In the genomic region with DNA sequence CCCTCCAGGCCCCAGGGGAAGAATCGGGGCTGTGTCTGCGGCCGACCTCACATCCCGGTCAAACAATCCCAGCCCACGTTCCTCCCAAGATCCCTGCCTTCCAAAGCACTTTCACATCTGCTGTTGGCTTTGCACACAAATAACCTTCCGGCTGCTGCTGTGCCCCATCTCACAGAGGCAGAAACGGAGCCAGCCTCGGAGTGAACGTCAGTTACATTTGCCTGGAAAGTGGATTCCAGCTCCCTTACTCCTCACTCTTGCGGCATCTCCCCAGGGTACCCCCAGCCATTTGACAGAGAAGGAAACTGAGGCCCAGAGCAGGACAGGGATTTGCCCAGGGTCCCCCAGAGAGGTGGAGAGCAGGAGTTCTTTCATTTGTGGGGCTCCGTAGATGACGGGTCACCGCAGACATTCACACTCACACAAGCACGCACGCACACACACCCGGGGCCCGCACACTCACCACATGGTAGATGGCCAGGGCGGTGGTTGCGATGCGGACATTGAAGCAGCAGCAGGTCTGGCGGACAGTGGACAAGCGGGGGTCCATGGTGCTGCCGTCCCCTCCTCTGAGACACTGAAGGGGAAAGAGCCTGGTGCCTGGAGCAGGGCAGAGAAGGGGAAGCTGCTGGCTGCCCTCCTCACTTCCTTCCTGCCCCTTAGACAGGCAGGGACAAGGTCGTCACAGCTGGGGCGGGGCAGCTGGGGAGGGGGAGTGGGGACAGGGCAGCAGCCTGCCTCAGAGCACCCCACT, we compare ENCODE assay signal across 8 cellular contexts. TPM values are rescaled to one million over a fixed set of nuclear protein-coding genes. Genes with fewer than 3 reads are reported as not detected.
A peak's percentile ranks its signal among the peaks of the same experiment; 100 is the strongest.
DNase-seq lines count a peak whose midpoint lies in the region; ATAC-seq and TF ChIP-seq lines count a peak whose summit lies in the region.

A gene with protein sequence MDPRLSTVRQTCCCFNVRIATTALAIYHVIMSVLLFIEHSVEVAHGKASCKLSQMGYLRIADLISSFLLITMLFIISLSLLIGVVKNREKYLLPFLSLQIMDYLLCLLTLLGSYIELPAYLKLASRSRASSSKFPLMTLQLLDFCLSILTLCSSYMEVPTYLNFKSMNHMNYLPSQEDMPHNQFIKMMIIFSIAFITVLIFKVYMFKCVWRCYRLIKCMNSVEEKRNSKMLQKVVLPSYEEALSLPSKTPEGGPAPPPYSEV (minus strand): TSS at position 579 of the 754 bp plus-strand sequence. CDS start 29 bp downstream, at position 550.

- peaks cover 4% of the 10 kb centered on the region for H3K27me3 Mint-ChIP-seq in CD4-positive, CD25-positive, alpha-beta regulatory T cell
- no peaks in the 10 kb centered on the region for H3K27me3 Mint-ChIP-seq in activated naive CD4-positive, alpha-beta T cell treated with anti-CD3 and anti-CD28 coated beads, Interleukin-2, amount 10 ng/mL, durations not matched to agents 7 days and 5 days

- H3K9me3 Mint-ChIP-seq in CD4-positive, CD25-positive, alpha-beta regulatory T cell = no peaks in the 10 kb centered on the region
- H3K9me3 Mint-ChIP-seq in activated naive CD4-positive, alpha-beta T cell treated with anti-CD3 and anti-CD28 coated beads, Interleukin-2, amount 10 ng/mL, durations not matched to agents 7 days and 5 days = no peaks in the 10 kb centered on the region

- H3K27ac ChIP-seq in CD4-positive, CD25-positive, alpha-beta regulatory T cell (ENCODE audit: insufficient read depth, low read length, poor library complexity, severe bottlenecking) = peak within 1 kb of the TSS; percentile 94
- peak within 1 kb of the TSS; percentile 15 to 99 (median 62) for H3K27ac ChIP-seq in heart right ventricle

- 46 to 53% methylated on average over 25 of the region's 25 CpGs for WGBS in heart right ventricle, 2 donors

- peaks cover 14% of the 10 kb centered on the region for H3K36me3 Mint-ChIP-seq in CD4-positive, CD25-positive, alpha-beta regulatory T cell
- peaks cover 45% of the 10 kb centered on the region for H3K36me3 Mint-ChIP-seq in activated naive CD4-positive, alpha-beta T cell treated with anti-CD3 and anti-CD28 coated beads, Interleukin-2, amount 10 ng/mL, durations not matched to agents 7 days and 5 days

- H3K9me3 ChIP-seq in CD4-positive, CD25-positive, alpha-beta regulatory T cell (ENCODE audit: control insufficient read depth in 2 of 2, low read length in 2 of 2) = no peaks in the 10 kb centered on the region
- H3K9me3 ChIP-seq in heart right ventricle = no peaks in the 10 kb centered on the region

- peak within 1 kb of the TSS; percentile 97 to 98 (median 98) for H3K27ac Mint-ChIP-seq in CD4-positive, CD25-positive, alpha-beta regulatory T cell
- H3K27ac Mint-ChIP-seq in activated naive CD4-positive, alpha-beta T cell treated with anti-CD3 and anti-CD28 coated beads, Interleukin-2, amount 10 ng/mL, durations not matched to agents 7 days and 5 days = peak within 1 kb of the TSS; percentile 96

- H3K4me3 Mint-ChIP-seq in CD4-positive, CD25-positive, alpha-beta regulatory T cell = peak within 1 kb of the TSS; percentile 94 to 99 (median 98)
- peak within 1 kb of the TSS; percentile 98 for H3K4me3 Mint-ChIP-seq in activated naive CD4-positive, alpha-beta T cell treated with anti-CD3 and anti-CD28 coated beads, Interleukin-2, amount 10 ng/mL, durations not matched to agents 7 days and 5 days

- peak; percentile 59 to 72 (median 61) for DNase-seq in CD4-positive, CD25-positive, alpha-beta regulatory T cell
- DNase-seq in OCI-M1 (lab: John Stamatoyannopoulos, UW) = peak; percentile 73
- peak; percentile 80 for DNase-seq in activated naive CD4-positive, alpha-beta T cell treated with anti-CD3 and anti-CD28 coated beads, Interleukin-2, amount 10 ng/mL, durations not matched to agents 7 days and 5 days
- peak; percentile 50 to 65 for DNase-seq in heart right ventricle
- DNase-seq in stimulated activated CD4-positive, alpha-beta T cell treated with anti-CD3 and anti-CD28 coated beads, Interleukin-1b, Interleukin-23, amount 100 ng/mL, for 48 hours = peak; percentile 48
- no peak for DNase-seq in cerebellum (ENCODE audit: low spot score)
- no peak for DNase-seq in NCI-H510A (lab: John Stamatoyannopoulos, UW)
- DNase-seq in DMS153 (lab: John Stamatoyannopoulos, UW) = no peak

- peak within 1 kb of the TSS; percentile 97 for H3K4me3 ChIP-seq in CD4-positive, CD25-positive, alpha-beta regulatory T cell (ENCODE audit: low read depth, low read length)
- H3K4me3 ChIP-seq in heart right ventricle = peak within 1 kb of the TSS; percentile 14 to 73 (median 40)

- peaks cover 29 to 89% (median 56%) of the 10 kb centered on the region in 4 donors for H3K4me1 Mint-ChIP-seq in CD4-positive, CD25-positive, alpha-beta regulatory T cell
- peaks cover 82% of the 10 kb centered on the region for H3K4me1 Mint-ChIP-seq in activated naive CD4-positive, alpha-beta T cell treated with anti-CD3 and anti-CD28 coated beads, Interleukin-2, amount 10 ng/mL, durations not matched to agents 7 days and 5 days

- intact Hi-C loops in heart right ventricle (cut with DNase I) = no loop called here

- CTCF ChIA-PET in activated naive CD4-positive, alpha-beta T cell treated with anti-CD3 and anti-CD28 coated beads, Interleukin-2, amount 10 ng/mL, durations not matched to agents 7 days and 5 days (lab: Charles Lee) = interaction anchor here (0.6 to 7.7 kb wide), 8 partner anchors 11 to 38 kb away, joined by 3 to 50 read pairs (median 5); no protein-coding TSS in a partner anchor

- H3K27me3 ChIP-seq in CD4-positive, CD25-positive, alpha-beta regulatory T cell (ENCODE audit: control insufficient read depth, insufficient read depth, low read length) = no peaks in the 10 kb centered on the region
- peaks cover 0 to 20% (median 4%) of the 10 kb centered on the region in 7 donors for H3K27me3 ChIP-seq in heart right ventricle

- H3K36me3 ChIP-seq in CD4-positive, CD25-positive, alpha-beta regulatory T cell (ENCODE audit: control insufficient read depth, insufficient read depth, low read length) = peaks cover 3% of the 10 kb centered on the region
- H3K36me3 ChIP-seq in heart right ventricle = peaks cover 0 to 7% (median 0%) of the 10 kb centered on the region in 9 donors

- ATAC-seq in CD4-positive, CD25-positive, alpha-beta regulatory T cell (ENCODE audit: low read depth in 2 of 2) = peak; percentile 51 to 54
- ATAC-seq in heart right ventricle = peak; percentile 41 to 83 (median 76)

- peaks cover 97% of the 10 kb centered on the region for H3K4me1 ChIP-seq in CD4-positive, CD25-positive, alpha-beta regulatory T cell (ENCODE audit: control insufficient read depth, insufficient read depth, low read length, poor library complexity, severe bottlenecking)
- peaks cover 3 to 95% (median 27%) of the 10 kb centered on the region in 9 donors for H3K4me1 ChIP-seq in heart right ventricle

- TF ChIP-seq CTCF in heart right ventricle (IDR thresholded peaks at IDR 0.05) = no peak

RNA-seq across cellular contexts. Expression of the gene that starts here (rescaled TPM):
- total RNA-seq in CD4-positive, CD25-positive, alpha-beta regulatory T cell = 589 TPM
- polyA plus RNA-seq in CD4-positive, CD25-positive, alpha-beta regulatory T cell = 100 to 1,000 TPM; 552 to 687 (median 620) TPM
- total RNA-seq in heart right ventricle (100 to 1,000 TPM in 1 of 10 donors, 10 to 100 TPM in 6, 1 to 10 TPM in 3; 5.9 to 114 (median 12.9) TPM), cerebellum (7.8 TPM)
- 10 to 100 TPM; 13.2 to 33.5 TPM for polyA plus RNA-seq in heart right ventricle

Comparison
In these comparisons a context has a peak if more than half of its experiments do, and no peak if none do; other contexts are left out.
1. RNA of the gene that starts here (polyA plus RNA-seq): 552 to 687 TPM in CD4-positive, CD25-positive, alpha-beta regulatory T cell; 13.2 to 33.5 TPM in heart right ventricle; every median in the first group is over 10 times any median in the second.
2. DNase-seq: peak in CD4-positive, CD25-positive, alpha-beta regulatory T cell (3 of 3), OCI-M1 (single experiment), activated naive CD4-positive, alpha-beta T cell treated with anti-CD3 and anti-CD28 coated beads, Interleukin-2, amount 10 ng/mL, durations not matched to agents 7 days and 5 days (single experiment), heart right ventricle (2 of 2) and stimulated activated CD4-positive, alpha-beta T cell treated with anti-CD3 and anti-CD28 coated beads, Interleukin-1b, Interleukin-23, amount 100 ng/mL, for 48 hours (single experiment); none in cerebellum (single experiment), NCI-H510A (single experiment) and DMS153 (single experiment).